Comparison of ENCODE assay signal across 1 cellular context in the genomic region with DNA sequence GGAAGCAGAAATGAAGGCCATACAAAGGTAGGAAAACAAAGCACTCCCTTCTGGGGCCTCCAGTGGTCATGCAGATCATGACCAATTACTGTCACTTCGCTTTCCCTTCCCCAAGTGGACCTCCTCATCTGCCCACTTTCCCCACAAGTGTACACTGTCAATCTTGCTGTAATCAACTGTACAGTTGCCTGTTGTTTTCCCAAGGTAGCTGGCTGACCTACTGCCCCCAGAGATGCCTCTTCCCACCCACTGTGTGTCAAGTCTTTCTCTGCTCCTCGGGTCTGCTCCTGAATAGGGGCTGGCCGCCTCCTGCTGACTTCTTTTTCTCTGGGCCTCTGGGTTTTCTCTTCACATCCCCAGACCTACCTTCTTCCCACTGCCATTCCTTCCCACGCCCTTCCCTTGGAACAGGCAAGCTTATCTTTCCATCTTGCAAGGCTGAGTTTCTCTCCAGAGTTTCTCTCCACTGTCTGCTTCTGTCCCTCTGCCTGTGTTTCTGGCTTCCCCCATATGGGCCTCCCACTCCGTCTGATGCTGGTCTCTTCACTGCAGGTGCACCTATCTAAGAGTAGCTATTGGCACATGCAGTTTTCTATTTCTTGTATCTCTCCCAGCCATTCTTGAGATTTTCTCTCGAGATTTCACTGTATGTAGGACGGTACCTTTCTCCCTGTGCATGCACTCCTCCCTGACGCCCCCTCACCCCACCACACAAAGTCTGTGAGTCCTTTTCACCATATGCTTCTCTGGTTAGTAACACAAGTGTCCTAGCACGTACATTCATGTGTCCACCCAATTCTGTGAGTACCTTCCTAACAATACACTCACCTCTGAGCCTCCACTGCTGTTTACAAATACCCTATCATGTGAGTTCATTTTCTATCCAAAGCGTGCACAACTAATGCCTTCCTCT.
TF ChIP-seq lines count a peak whose summit lies in the region.

No MANE protein-coding gene starts in this region.

TF ChIP-seq in HepG2, 621 proteins besides CTCF, POLR2A, EP300 and RAD21 (continued from another document and continues in another):
- TF ChIP-seq NCOA2 (CRISPR knock-in tag; IDR thresholded peaks at IDR 0.05) (peak; percentile 34; the same call in 1 of the 2 replicates), SOX5 (CRISPR knock-in tag; IDR thresholded peaks at IDR 0.05; ENCODE audit: borderline replicate concordance) (peak; percentile 58; the same call in 1 of the 2 replicates), POLR2AphosphoS5 (IDR thresholded peaks at IDR 0.05; ENCODE audit: low read depth, low read length) (0 out of 2 replicates have a peak, but pooled peaks have one; percentile 2), FOXJ3 (CRISPR knock-in tag; IDR thresholded peaks at IDR 0.05; ENCODE audit: borderline replicate concordance) (peak; percentile 17; the same call in 1 of the 2 replicates), KAT7 (CRISPR knock-in tag; IDR thresholded peaks at IDR 0.05; ENCODE audit: borderline replicate concordance) (peak; percentile 16), SP5 (CRISPR knock-in tag; IDR thresholded peaks at IDR 0.05; ENCODE audit: borderline replicate concordance, low read depth) (peak; percentile 64), STAG1 (CRISPR knock-in tag; IDR thresholded peaks at IDR 0.05) (peak; percentile 15; the same call in 1 of the 2 replicates), SAP130 (CRISPR knock-in tag; IDR thresholded peaks at IDR 0.05; ENCODE audit: low read depth) (peak; percentile 78), SALL1 (CRISPR knock-in tag; IDR thresholded peaks at IDR 0.05) (peak; percentile 75), NR2F6 (IDR thresholded peaks at IDR 0.05) (peak; percentile 69; the same call in 1 of the 2 replicates), NR2F6 (CRISPR knock-in tag; IDR thresholded peaks at IDR 0.05) (peak; percentile 78), MED1 (CRISPR knock-in tag; IDR thresholded peaks at IDR 0.05) (peak; percentile 27; the same call in 1 of the 2 replicates), TEAD3 (CRISPR knock-in tag; optimal IDR thresholded peaks at IDR 0.05; ENCODE audit: borderline replicate concordance) (peak; percentile 53), WIZ (CRISPR knock-in tag; IDR thresholded peaks at IDR 0.05) (0 out of 2 replicates have a peak, but pooled peaks have one; percentile 19), AGO1 (IDR thresholded peaks at IDR 0.05; ENCODE audit: low read depth, low read length, poor library complexity, severe bottlenecking) (no peak), RXRB (CRISPR knock-in tag; IDR thresholded peaks at IDR 0.05; ENCODE audit: borderline replicate concordance) (peak; percentile 32), ZNF777 (CRISPR knock-in tag; IDR thresholded peaks at IDR 0.05) (no peak), NR2C2 (CRISPR knock-in tag; IDR thresholded peaks at IDR 0.05; ENCODE audit: borderline replicate concordance) (peak; percentile 42; the same call in 1 of the 2 replicates), TP53 (CRISPR knock-in tag; conservative IDR thresholded peaks at IDR 0.05) (no peak), ZNF747 (CRISPR knock-in tag; IDR thresholded peaks at IDR 0.05; ENCODE audit: borderline replicate concordance) (0 out of 2 replicates have a peak, but pooled peaks have one; percentile 43), HDAC2 (CRISPR knock-in tag; IDR thresholded peaks at IDR 0.05) (peak; percentile 45; the same call in 1 of the 2 replicates), GFI1 (CRISPR knock-in tag; IDR thresholded peaks at IDR 0.05; ENCODE audit: borderline replicate concordance) (peak; percentile 61; the same call in 1 of the 2 replicates), KDM4B (CRISPR knock-in tag; IDR thresholded peaks at IDR 0.05) (peak; percentile 15; the same call in 1 of the 2 replicates), NR2F1 (CRISPR knock-in tag; IDR thresholded peaks at IDR 0.05) (0 out of 4 replicates have a peak, but pooled peaks of 1 of the 2 experiments have one; percentile 43), PHF5A (CRISPR knock-in tag; IDR thresholded peaks at IDR 0.05; ENCODE audit: low read depth, unreplicated experiment) (peak; percentile 49), MIER3 (CRISPR knock-in tag; IDR thresholded peaks at IDR 0.05; ENCODE audit: borderline replicate concordance) (no peak), RARA (CRISPR knock-in tag; IDR thresholded peaks at IDR 0.05) (peak; percentile 74), SSRP1 (CRISPR knock-in tag; IDR thresholded peaks at IDR 0.05) (peak; percentile 10; the same call in 1 of the 2 replicates), GATAD2A (CRISPR knock-in tag; IDR thresholded peaks at IDR 0.05) (peak; percentile 51)
- TF ChIP-seq, protein P1, sequence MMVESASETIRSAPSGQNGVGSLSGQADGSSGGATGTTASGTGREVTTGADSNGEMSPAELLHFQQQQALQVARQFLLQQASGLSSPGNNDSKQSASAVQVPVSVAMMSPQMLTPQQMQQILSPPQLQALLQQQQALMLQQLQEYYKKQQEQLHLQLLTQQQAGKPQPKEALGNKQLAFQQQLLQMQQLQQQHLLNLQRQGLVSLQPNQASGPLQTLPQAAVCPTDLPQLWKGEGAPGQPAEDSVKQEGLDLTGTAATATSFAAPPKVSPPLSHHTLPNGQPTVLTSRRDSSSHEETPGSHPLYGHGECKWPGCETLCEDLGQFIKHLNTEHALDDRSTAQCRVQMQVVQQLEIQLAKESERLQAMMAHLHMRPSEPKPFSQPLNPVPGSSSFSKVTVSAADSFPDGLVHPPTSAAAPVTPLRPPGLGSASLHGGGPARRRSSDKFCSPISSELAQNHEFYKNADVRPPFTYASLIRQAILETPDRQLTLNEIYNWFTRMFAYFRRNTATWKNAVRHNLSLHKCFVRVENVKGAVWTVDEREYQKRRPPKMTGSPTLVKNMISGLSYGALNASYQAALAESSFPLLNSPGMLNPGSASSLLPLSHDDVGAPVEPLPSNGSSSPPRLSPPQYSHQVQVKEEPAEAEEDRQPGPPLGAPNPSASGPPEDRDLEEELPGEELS (CRISPR knock-in tag; IDR thresholded peaks at IDR 0.05): peak; percentile 70
- TF ChIP-seq, protein P2, sequence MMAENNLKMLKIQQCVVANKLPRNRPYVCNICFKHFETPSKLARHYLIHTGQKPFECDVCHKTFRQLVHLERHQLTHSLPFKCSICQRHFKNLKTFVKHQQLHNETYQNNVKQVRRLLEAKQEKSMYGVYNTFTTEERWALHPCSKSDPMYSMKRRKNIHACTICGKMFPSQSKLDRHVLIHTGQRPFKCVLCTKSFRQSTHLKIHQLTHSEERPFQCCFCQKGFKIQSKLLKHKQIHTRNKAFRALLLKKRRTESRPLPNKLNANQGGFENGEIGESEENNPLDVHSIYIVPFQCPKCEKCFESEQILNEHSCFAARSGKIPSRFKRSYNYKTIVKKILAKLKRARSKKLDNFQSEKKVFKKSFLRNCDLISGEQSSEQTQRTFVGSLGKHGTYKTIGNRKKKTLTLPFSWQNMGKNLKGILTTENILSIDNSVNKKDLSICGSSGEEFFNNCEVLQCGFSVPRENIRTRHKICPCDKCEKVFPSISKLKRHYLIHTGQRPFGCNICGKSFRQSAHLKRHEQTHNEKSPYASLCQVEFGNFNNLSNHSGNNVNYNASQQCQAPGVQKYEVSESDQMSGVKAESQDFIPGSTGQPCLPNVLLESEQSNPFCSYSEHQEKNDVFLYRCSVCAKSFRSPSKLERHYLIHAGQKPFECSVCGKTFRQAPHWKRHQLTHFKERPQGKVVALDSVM (CRISPR knock-in tag; IDR thresholded peaks at IDR 0.05): no peak
- TF ChIP-seq, protein P3, sequence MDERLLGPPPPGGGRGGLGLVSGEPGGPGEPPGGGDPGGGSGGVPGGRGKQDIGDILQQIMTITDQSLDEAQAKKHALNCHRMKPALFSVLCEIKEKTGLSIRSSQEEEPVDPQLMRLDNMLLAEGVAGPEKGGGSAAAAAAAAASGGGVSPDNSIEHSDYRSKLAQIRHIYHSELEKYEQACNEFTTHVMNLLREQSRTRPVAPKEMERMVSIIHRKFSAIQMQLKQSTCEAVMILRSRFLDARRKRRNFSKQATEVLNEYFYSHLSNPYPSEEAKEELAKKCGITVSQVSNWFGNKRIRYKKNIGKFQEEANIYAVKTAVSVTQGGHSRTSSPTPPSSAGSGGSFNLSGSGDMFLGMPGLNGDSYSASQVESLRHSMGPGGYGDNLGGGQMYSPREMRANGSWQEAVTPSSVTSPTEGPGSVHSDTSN (CRISPR knock-in tag; IDR thresholded peaks at IDR 0.05): peak; percentile 59; the same call in 1 of the 2 replicates
- TF ChIP-seq, protein P4, sequence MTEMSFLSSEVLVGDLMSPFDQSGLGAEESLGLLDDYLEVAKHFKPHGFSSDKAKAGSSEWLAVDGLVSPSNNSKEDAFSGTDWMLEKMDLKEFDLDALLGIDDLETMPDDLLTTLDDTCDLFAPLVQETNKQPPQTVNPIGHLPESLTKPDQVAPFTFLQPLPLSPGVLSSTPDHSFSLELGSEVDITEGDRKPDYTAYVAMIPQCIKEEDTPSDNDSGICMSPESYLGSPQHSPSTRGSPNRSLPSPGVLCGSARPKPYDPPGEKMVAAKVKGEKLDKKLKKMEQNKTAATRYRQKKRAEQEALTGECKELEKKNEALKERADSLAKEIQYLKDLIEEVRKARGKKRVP (CRISPR knock-in tag; IDR thresholded peaks at IDR 0.05): 0 out of 4 replicates have a peak, but pooled peaks of 1 of the 2 experiments have one; percentile 40
- TF ChIP-seq, protein P5, sequence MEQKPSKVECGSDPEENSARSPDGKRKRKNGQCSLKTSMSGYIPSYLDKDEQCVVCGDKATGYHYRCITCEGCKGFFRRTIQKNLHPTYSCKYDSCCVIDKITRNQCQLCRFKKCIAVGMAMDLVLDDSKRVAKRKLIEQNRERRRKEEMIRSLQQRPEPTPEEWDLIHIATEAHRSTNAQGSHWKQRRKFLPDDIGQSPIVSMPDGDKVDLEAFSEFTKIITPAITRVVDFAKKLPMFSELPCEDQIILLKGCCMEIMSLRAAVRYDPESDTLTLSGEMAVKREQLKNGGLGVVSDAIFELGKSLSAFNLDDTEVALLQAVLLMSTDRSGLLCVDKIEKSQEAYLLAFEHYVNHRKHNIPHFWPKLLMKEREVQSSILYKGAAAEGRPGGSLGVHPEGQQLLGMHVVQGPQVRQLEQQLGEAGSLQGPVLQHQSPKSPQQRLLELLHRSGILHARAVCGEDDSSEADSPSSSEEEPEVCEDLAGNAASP (CRISPR knock-in tag; IDR thresholded peaks at IDR 0.05; ENCODE audit: borderline replicate concordance): 0 out of 2 replicates have a peak, but pooled peaks have one; percentile 15
- TF ChIP-seq, protein P6, sequence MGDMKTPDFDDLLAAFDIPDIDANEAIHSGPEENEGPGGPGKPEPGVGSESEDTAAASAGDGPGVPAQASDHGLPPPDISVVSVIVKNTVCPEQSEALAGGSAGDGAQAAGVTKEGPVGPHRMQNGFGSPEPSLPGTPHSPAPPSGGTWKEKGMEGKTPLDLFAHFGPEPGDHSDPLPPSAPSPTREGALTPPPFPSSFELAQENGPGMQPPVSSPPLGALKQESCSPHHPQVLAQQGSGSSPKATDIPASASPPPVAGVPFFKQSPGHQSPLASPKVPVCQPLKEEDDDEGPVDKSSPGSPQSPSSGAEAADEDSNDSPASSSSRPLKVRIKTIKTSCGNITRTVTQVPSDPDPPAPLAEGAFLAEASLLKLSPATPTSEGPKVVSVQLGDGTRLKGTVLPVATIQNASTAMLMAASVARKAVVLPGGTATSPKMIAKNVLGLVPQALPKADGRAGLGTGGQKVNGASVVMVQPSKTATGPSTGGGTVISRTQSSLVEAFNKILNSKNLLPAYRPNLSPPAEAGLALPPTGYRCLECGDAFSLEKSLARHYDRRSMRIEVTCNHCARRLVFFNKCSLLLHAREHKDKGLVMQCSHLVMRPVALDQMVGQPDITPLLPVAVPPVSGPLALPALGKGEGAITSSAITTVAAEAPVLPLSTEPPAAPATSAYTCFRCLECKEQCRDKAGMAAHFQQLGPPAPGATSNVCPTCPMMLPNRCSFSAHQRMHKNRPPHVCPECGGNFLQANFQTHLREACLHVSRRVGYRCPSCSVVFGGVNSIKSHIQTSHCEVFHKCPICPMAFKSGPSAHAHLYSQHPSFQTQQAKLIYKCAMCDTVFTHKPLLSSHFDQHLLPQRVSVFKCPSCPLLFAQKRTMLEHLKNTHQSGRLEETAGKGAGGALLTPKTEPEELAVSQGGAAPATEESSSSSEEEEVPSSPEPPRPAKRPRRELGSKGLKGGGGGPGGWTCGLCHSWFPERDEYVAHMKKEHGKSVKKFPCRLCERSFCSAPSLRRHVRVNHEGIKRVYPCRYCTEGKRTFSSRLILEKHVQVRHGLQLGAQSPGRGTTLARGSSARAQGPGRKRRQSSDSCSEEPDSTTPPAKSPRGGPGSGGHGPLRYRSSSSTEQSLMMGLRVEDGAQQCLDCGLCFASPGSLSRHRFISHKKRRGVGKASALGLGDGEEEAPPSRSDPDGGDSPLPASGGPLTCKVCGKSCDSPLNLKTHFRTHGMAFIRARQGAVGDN (CRISPR knock-in tag; IDR thresholded peaks at IDR 0.05): peak; percentile 13; the same call in 1 of the 2 replicates
- TF ChIP-seq, protein P7, sequence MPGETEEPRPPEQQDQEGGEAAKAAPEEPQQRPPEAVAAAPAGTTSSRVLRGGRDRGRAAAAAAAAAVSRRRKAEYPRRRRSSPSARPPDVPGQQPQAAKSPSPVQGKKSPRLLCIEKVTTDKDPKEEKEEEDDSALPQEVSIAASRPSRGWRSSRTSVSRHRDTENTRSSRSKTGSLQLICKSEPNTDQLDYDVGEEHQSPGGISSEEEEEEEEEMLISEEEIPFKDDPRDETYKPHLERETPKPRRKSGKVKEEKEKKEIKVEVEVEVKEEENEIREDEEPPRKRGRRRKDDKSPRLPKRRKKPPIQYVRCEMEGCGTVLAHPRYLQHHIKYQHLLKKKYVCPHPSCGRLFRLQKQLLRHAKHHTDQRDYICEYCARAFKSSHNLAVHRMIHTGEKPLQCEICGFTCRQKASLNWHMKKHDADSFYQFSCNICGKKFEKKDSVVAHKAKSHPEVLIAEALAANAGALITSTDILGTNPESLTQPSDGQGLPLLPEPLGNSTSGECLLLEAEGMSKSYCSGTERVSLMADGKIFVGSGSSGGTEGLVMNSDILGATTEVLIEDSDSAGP (CRISPR knock-in tag; IDR thresholded peaks at IDR 0.05; ENCODE audit: borderline replicate concordance): 0 out of 2 replicates have a peak, but pooled peaks have one; percentile 32
- TF ChIP-seq, protein P8, sequence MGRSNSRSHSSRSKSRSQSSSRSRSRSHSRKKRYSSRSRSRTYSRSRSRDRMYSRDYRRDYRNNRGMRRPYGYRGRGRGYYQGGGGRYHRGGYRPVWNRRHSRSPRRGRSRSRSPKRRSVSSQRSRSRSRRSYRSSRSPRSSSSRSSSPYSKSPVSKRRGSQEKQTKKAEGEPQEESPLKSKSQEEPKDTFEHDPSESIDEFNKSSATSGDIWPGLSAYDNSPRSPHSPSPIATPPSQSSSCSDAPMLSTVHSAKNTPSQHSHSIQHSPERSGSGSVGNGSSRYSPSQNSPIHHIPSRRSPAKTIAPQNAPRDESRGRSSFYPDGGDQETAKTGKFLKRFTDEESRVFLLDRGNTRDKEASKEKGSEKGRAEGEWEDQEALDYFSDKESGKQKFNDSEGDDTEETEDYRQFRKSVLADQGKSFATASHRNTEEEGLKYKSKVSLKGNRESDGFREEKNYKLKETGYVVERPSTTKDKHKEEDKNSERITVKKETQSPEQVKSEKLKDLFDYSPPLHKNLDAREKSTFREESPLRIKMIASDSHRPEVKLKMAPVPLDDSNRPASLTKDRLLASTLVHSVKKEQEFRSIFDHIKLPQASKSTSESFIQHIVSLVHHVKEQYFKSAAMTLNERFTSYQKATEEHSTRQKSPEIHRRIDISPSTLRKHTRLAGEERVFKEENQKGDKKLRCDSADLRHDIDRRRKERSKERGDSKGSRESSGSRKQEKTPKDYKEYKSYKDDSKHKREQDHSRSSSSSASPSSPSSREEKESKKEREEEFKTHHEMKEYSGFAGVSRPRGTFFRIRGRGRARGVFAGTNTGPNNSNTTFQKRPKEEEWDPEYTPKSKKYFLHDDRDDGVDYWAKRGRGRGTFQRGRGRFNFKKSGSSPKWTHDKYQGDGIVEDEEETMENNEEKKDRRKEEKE (IDR thresholded peaks at IDR 0.05): no peak
